24 cellular contexts compared by ENCODE assay signal in the genomic region with DNA sequence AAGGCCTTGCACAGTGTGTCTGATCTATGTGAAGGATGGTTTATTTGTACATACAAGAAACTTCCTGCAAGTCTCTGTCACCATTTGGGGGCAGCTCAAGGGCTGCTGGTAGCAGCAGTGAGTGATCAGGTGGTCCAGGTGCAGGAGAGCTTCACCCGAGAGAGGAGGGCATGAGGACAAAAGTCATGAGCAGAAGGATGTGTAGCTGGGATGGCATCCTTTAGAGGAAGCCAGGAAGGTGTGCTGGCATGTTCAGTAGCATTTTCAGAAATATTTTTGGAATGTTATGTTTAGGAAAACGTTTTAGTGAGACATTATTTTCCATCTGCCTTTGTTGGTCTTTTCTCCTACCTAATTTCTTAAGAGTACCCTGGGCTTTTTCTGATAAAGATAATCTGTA. TPM values are rescaled to one million over a fixed set of nuclear protein-coding genes. Genes with fewer than 3 reads are reported as not detected.
"Had no signal": no experiment of that assay in that cellular context is flagged by ENCODE, and none has a peak within 500 bp of the region (broad histone marks: within the 10 kb centered on the region; RNA-seq: fewer than 3 reads in every experiment).

No MANE protein-coding gene starts in this region.

- H3K4me1 ChIP-seq: SJSA1 had no signal

- DNase-seq: Karpas-422, KG1, MG63, NCI-H1092, NCI-H1105 treated with DMSO at 0.1 percent for 48 hours, NCI-H1436, NCI-H187, NCI-H2029, NCI-H2081 treated with DMSO at 0.1 percent for 48 hours, NCI-H2171, NCI-H446, NCI-H510A, NCI-H524 treated with DMSO at 0.1 percent for 48 hours, NCI-H69, SIG-M5 had no signal

- H3K27ac ChIP-seq: RWPE1, SJSA1, SK-N-MC had no signal

- H3K9me3 ChIP-seq: MG63, SJSA1 had no signal

- H3K4me3 ChIP-seq: MG63, SJSA1, SK-N-MC had no signal

- H3K27me3 ChIP-seq: MG63, SJSA1 had no signal

- H3K36me3 ChIP-seq: MG63, SJSA1 had no signal

- ATAC-seq: HepG2, Panc1, PC-3, Right ventricle myocardium inferior had no signal

RNA-seq across cellular contexts. Expression of a gene that starts 31.9 kb away (rescaled TPM):
- total RNA-seq: HepG2, HT1080, IMR-90, PC-3, SJSA1 had no signal
